In the genomic region with DNA sequence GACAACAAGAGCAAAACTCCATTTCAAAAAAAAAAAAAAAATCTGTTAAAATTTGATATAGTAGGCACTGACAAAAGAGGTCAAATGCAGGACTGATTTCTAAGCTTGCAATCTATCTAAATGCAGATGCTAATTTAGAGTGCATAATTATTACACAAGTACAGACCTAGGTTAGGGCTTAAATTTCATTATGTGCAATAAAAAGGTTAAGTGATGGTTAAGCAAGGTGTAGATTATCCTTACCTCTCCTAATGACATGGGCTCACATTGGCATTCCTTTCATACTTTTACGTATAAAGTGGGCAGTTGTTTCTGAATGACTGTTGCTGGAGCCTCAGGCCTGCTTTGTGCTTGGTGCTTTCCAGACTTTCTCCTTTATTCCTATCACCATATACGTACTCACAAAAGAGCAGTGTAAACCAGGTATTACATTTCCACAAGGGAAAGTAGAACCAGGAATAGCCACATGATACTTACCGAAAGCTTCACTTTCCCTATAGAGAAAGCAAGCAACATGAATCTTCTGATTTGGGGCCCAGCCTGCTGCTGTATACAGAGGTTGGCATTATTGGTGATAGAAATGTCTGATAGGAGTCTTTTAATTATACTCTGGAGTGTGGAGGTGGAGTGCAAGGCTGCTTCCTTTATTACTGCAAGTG, we compare ENCODE assay signal across 1 cellular context.
TF ChIP-seq lines count a peak whose summit lies in the region.

No MANE protein-coding gene starts in this region.

TF ChIP-seq in K562, 482 proteins besides CTCF, POLR2A, EP300 and RAD21:
- TF ChIP-seq RFX5 (IDR thresholded peaks at IDR 0.05; ENCODE audit: low read depth, low read length) = no peak
- 0 out of 2 replicates have a peak, but pooled peaks have one; percentile 27 for TF ChIP-seq DNMT1 (IDR thresholded peaks at IDR 0.05)
- no peak for TF ChIP-seq NR2F6 (CRISPR knock-in tag; IDR thresholded peaks at IDR 0.05)
- TF ChIP-seq TCF3 (CRISPR knock-in tag; IDR thresholded peaks at IDR 0.05) = no peak
- no peak for TF ChIP-seq ZNF12 (CRISPR knock-in tag; IDR thresholded peaks at IDR 0.05)
- no peak for TF ChIP-seq KDM2B (CRISPR knock-in tag; IDR thresholded peaks at IDR 0.05)
- TF ChIP-seq, protein P1, sequence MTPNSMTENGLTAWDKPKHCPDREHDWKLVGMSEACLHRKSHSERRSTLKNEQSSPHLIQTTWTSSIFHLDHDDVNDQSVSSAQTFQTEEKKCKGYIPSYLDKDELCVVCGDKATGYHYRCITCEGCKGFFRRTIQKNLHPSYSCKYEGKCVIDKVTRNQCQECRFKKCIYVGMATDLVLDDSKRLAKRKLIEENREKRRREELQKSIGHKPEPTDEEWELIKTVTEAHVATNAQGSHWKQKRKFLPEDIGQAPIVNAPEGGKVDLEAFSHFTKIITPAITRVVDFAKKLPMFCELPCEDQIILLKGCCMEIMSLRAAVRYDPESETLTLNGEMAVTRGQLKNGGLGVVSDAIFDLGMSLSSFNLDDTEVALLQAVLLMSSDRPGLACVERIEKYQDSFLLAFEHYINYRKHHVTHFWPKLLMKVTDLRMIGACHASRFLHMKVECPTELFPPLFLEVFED (CRISPR knock-in tag; conservative IDR thresholded peaks at IDR 0.05) = no peak
- TF ChIP-seq RUNX1 (IDR thresholded peaks at IDR 0.05; ENCODE audit: low read depth) = no peak
- TF ChIP-seq, protein P2, sequence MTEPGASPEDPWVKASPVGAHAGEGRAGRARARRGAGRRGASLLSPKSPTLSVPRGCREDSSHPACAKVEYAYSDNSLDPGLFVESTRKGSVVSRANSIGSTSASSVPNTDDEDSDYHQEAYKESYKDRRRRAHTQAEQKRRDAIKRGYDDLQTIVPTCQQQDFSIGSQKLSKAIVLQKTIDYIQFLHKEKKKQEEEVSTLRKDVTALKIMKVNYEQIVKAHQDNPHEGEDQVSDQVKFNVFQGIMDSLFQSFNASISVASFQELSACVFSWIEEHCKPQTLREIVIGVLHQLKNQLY (CRISPR knock-in tag; conservative IDR thresholded peaks at IDR 0.05) = no peak
